In genomic region chr15:78311292-78311691, GRCh38 we compare ENCODE assay signal across 37 cellular contexts. TPM values are rescaled to one million over a fixed set of nuclear protein-coding genes. Genes with fewer than 3 reads are reported as not detected.
"Had no signal": no experiment of that assay in that cellular context is flagged by ENCODE, and none has a peak within 500 bp of the region (broad histone marks: within the 10 kb centered on the region; RNA-seq: fewer than 3 reads in every experiment).

No MANE protein-coding gene starts in this region.

- H3K27ac ChIP-seq: ascending aorta, cardiac muscle cell, PC-9, RWPE1, WERI-Rb-1 had no signal

- H3K4me1 ChIP-seq: ascending aorta had no signal

- H3K27me3 ChIP-seq: ascending aorta, cardiac muscle cell had no signal

- H3K9me3 ChIP-seq: ascending aorta had no signal

- FAIRE-seq: RCC 7860 had no signal

- H3K4me3 ChIP-seq: ascending aorta, cardiac muscle cell, PC-9 had no signal

- H3K4me2 ChIP-seq: PC-9 had no signal

- DNase-seq: activated CD4-positive, alpha-beta memory T cell treated with anti-CD3 and anti-CD28 coated beads, Interleukin-2, amount 10 ng/mL, durations not matched to agents 7 days and 5 days; activated CD4-positive, alpha-beta T cell treated with anti-CD3 and anti-CD28 coated beads for 1 hour; activated CD4-positive, alpha-beta T cell treated with anti-CD3 and anti-CD28 coated beads for 48 hours; activated CD4-positive, CD25-positive, alpha-beta regulatory T cell; activated CD8-positive, alpha-beta memory T cell treated with anti-CD3 and anti-CD28 coated beads for 24 hours; activated CD8-positive, alpha-beta memory T cell treated with anti-CD3 and anti-CD28 coated beads, Interleukin-2, amount 10 ng/mL, durations not matched to agents 7 days and 5 days; activated CD8-positive, alpha-beta memory T cell treated with anti-CD3 and anti-CD28 coated beads, Interleukin-2, amount 50 U/mL, for 48 hours; activated effector memory CD4-positive, alpha-beta T cell treated with anti-CD3 and anti-CD28 coated beads, Interleukin-2, amount 50 U/mL, for 16 hours; activated naive CD4-positive, alpha-beta T cell treated with Interleukin-2 at 50 U/mL for 16 hours; activated naive CD8-positive, alpha-beta T cell treated with anti-CD3 and anti-CD28 coated beads, Interleukin-2, amount 10 ng/mL, durations not matched to agents 7 days and 5 days; activated T-cell treated with anti-CD3 and anti-CD28 coated beads, Interleukin-2, amount 50 U/mL, for 48 hours; amygdala; Karpas-422; KBM-7; NCI-H1105; NCI-H1417 treated with DMSO at 0.1 percent for 48 hours; NCI-H1930; NCI-H2081 treated with DMSO at 0.1 percent for 48 hours; NCI-H2171; NCI-H510A; NCI-H526; NCI-H748 treated with DMSO at 0.1 percent for 48 hours; NK-92 treated with Interleukin-12 subunit alpha and Interleukin-12 subunit beta, amount 100 ng/mL, for 24 hours; PC-9; SIG-M5; SW 1271; T1000; WERI-Rb-1 had no signal

- H2AFZ ChIP-seq: PC-9 had no signal

- H3K36me3 ChIP-seq: ascending aorta, cardiac muscle cell, WERI-Rb-1 had no signal

- ATAC-seq: activated CD8-positive, alpha-beta memory T cell treated with anti-CD3 and anti-CD28 coated beads, Interleukin-2, amount 10 ng/mL, durations not matched to agents 7 days and 5 days; Right ventricle myocardium inferior had no signal

RNA-seq across cellular contexts. Expression of gene CRABP1, which starts 28.9 kb away (rescaled TPM):
- total RNA-seq: activated CD4-positive, alpha-beta memory T cell treated with anti-CD3 and anti-CD28 coated beads, Interleukin-2, amount 10 ng/mL, durations not matched to agents 7 days and 5 days; activated CD8-positive, alpha-beta memory T cell treated with anti-CD3 and anti-CD28 coated beads, Interleukin-2, amount 10 ng/mL, durations not matched to agents 7 days and 5 days; activated naive CD8-positive, alpha-beta T cell treated with anti-CD3 and anti-CD28 coated beads, Interleukin-2, amount 10 ng/mL, durations not matched to agents 7 days and 5 days; ascending aorta; MCF 10A; OCI-LY7; PC-9; Right ventricle myocardium inferior; SK-MEL-5; T-helper 1 cell treated with Interleukin-12 subunit alpha and Interleukin-12 subunit beta and Interleukin-4 antibody, amounts not matched to agents 30 ng/mL and 1 ng/mL, for 36 hours had no signal

RNA-seq across cellular contexts. Expression of gene DNAJA4, which starts 46.9 kb away (rescaled TPM):
- total RNA-seq: MCF 10A, OCI-LY7 had no signal
